Comparison of ENCODE assay signal across 18 cellular contexts in genomic region chr4:139736661-139737060, GRCh38.
DNase-seq lines count a peak whose midpoint lies in the region; ATAC-seq and TF ChIP-seq lines count a peak whose summit lies in the region.
"Had no signal": no experiment of that assay in that cellular context is flagged by ENCODE, and none has a peak within 500 bp of the region (broad histone marks: within the 10 kb centered on the region; RNA-seq: fewer than 3 reads in every experiment).

No MANE protein-coding gene starts in this region.

- H2AK5ac ChIP-seq in mesendoderm (ENCODE audit: low read length), result no peak overlapping the region

- H3K4me2 ChIP-seq in mesendoderm (ENCODE audit: low read length), result no peak overlapping the region

- no peak overlapping the region for H2BK5ac ChIP-seq in mesendoderm (ENCODE audit: low read length)

- no CpG with 5 or more reads among the region's 2 CpGs for WGBS in mesendoderm (ENCODE audit: extremely low coverage, insufficient coverage, low lambda C conversion rate)
- 92 to 95% methylated on average over 2 of the region's 2 CpGs for WGBS in transverse colon (ENCODE audit: low coverage in 1 of 2), 2 donors
- WGBS in tibial nerve, 2 donors, result 67 to 72% methylated on average over 2 of the region's 2 CpGs

- no peak for ATAC-seq in HG03045 (IDR thresholded peaks at IDR 0.05; ENCODE audit: unreplicated experiment)
- ATAC-seq in HG03432 (IDR thresholded peaks at IDR 0.05; ENCODE audit: unreplicated experiment), result no peak
- ATAC-seq: mucosa of descending colon, pancreas had no signal

- no peak overlapping the region for H4K5ac ChIP-seq in mesendoderm (ENCODE audit: low read length)

- no peak overlapping the region for H4K8ac ChIP-seq in mesendoderm (ENCODE audit: low read depth, low read length)

- H3K9me3 ChIP-seq in transverse colon, result no peaks in the 10 kb centered on the region
- no peaks in the 10 kb centered on the region for H3K9me3 ChIP-seq in tibial nerve
- H3K9me3 ChIP-seq: mucosa of descending colon, pancreas, Peyer's patch had no signal

- no peak overlapping the region for H3K4ac ChIP-seq in mesendoderm (ENCODE audit: low read depth, low read length)

- H3K36me3 ChIP-seq in mesendoderm (ENCODE audit: control insufficient read depth, insufficient read depth, low read length), result no peaks in the 10 kb centered on the region
- H3K36me3 ChIP-seq in transverse colon, result no peaks in the 10 kb centered on the region
- H3K36me3 ChIP-seq in tibial nerve, result no peaks in the 10 kb centered on the region
- H3K36me3 ChIP-seq: pancreas, Peyer's patch had no signal

- intact Hi-C loops in transverse colon (cut with DNase I; ENCODE audit: low total_unique reads), result loop anchor here (5.0 to 10.0 kb wide), 2 partner anchors 148 to 516 kb away; no protein-coding TSS in a partner anchor

- TF ChIP-seq CTCF in coronary artery (IDR thresholded peaks at IDR 0.05) (no peak), transverse colon (IDR thresholded peaks at IDR 0.05) (no peak), tibial nerve (IDR thresholded peaks at IDR 0.05) (no peak)

- no peaks in the 10 kb centered on the region for H3K79me2 ChIP-seq in mesendoderm (ENCODE audit: control insufficient read depth, insufficient read depth, low read length)

- H2BK15ac ChIP-seq in mesendoderm (replicated peaks; ENCODE audit: low read depth), result no peak overlapping the region

- DNase-seq in SKM-1 treated with dmso at 0.1 percent for 144 hours (lab: John Stamatoyannopoulos, UW; ENCODE audit: unreplicated experiment) (peak; percentile 5), SKM-1 (lab: John Stamatoyannopoulos, UW; ENCODE audit: unreplicated experiment) (no peak), coronary artery (ENCODE audit: low spot score) (no peak), mesendoderm (no peak), transverse colon (no peak), tibial nerve (ENCODE audit: low spot score in 2 of 2) (no peak)
- DNase-seq: activated B cell treated with CpG ODN at 0.5 μM for 24 hours; activated CD8-positive, alpha-beta memory T cell treated with anti-CD3 and anti-CD28 coated beads for 24 hours; amniotic stem cell; CD8-positive, alpha-beta memory T cell; DND-41; mucosa of descending colon; NCI-H69; pancreas; Peyer's patch; T-helper 1 cell had no signal

- no peaks in the 10 kb centered on the region for H3K27me3 ChIP-seq in mesendoderm (ENCODE audit: insufficient read depth, low read length, poor library complexity)
- H3K27me3 ChIP-seq in transverse colon, result no peaks in the 10 kb centered on the region
- H3K27me3 ChIP-seq in tibial nerve, result no peaks in the 10 kb centered on the region
- H3K27me3 ChIP-seq: pancreas, Peyer's patch had no signal

- peak overlapping the region; percentile 84 to 87 for H3K27ac ChIP-seq in coronary artery
- H3K27ac ChIP-seq in mesendoderm (ENCODE audit: low read depth, low read length), result no peak overlapping the region
- H3K27ac ChIP-seq in transverse colon, result peak overlapping the region in 3 of 4 donors; percentile 75 to 89 (median 80)
- H3K27ac ChIP-seq in tibial nerve, result peak overlapping the region in 2 of 4 donors; percentile 86 to 97

- no peak overlapping the region for H3K56ac ChIP-seq in mesendoderm (ENCODE audit: low read length)

- no peaks in the 10 kb centered on the region for H3K79me1 ChIP-seq in mesendoderm (ENCODE audit: low read length)

- in situ Hi-C loops in transverse colon (cut with MboI; ENCODE audit: low pct_ligation_motif_present in 1 of 4, low pct_unique_long_range_greater_than_20kb in 1 of 4, low sequenced_read_pairs in 3 of 4), result loop anchor here in 2 of 4 donors (10.0 to 25.0 kb wide), 3 partner anchors 418 to 526 kb away; partner anchors contain the start of gene MAML3 (in 1 of the 2)

- H3K23ac ChIP-seq in mesendoderm (ENCODE audit: low read length), result no peak overlapping the region

- H2BK120ac ChIP-seq in mesendoderm (ENCODE audit: low read depth, low read length), result no peak overlapping the region

- TF ChIP-seq EP300 in transverse colon (IDR thresholded peaks at IDR 0.05; ENCODE audit: low read depth) (no peak), tibial nerve (IDR thresholded peaks at IDR 0.05) (peak in 1 of 2 donors; percentile 29)

- H3K9ac ChIP-seq in mesendoderm (ENCODE audit: low read length), result no peak overlapping the region

- TF ChIP-seq POLR2A in transverse colon (IDR thresholded peaks at IDR 0.05) (no peak), tibial nerve (IDR thresholded peaks at IDR 0.05) (no peak)

- H3K4me1 ChIP-seq in mesendoderm (ENCODE audit: control insufficient read depth, low read depth, low read length), result peaks cover 18% of the 10 kb centered on the region
- peaks cover 6 to 24% (median 18%) of the 10 kb centered on the region in 4 donors for H3K4me1 ChIP-seq in transverse colon
- H3K4me1 ChIP-seq in tibial nerve, result peaks cover 0 to 56% (median 24%) of the 10 kb centered on the region in 4 donors

- peak overlapping the region; percentile 9 for H3K18ac ChIP-seq in mesendoderm (ENCODE audit: low read length)

- H3K4me3 ChIP-seq in coronary artery (no peak overlapping the region), mesendoderm (ENCODE audit: low read length) (no peak overlapping the region), transverse colon (no peak overlapping the region), tibial nerve (no peak overlapping the region)
- H3K4me3 ChIP-seq: mucosa of descending colon, pancreas, Peyer's patch had no signal
